ENCODE assay signal across 16 cellular contexts in genomic region chr2:157152362-157152761, GRCh38.
DNase-seq lines count a peak whose midpoint lies in the region; ATAC-seq, FAIRE-seq and TF ChIP-seq lines count a peak whose summit lies in the region.
"Had no signal": no experiment of that assay in that cellular context is flagged by ENCODE, and none has a peak within 500 bp of the region (broad histone marks: within the 10 kb centered on the region; RNA-seq: fewer than 3 reads in every experiment).

No MANE protein-coding gene starts in this region.

- no peaks in the 10 kb centered on the region for H3K36me3 ChIP-seq in GM12878 (ENCODE audit: control insufficient read depth in 2 of 2, insufficient read depth in 2 of 2, low read length in 1 of 2)
- H3K36me3 ChIP-seq in small intestine (ENCODE audit: control insufficient read depth in 2 of 2, insufficient read depth in 2 of 2, low read length in 2 of 2) = no peaks in the 10 kb centered on the region
- H3K36me3 ChIP-seq in CD4-positive, alpha-beta memory T cell (ENCODE audit: insufficient read depth, low read length) = no peaks in the 10 kb centered on the region
- H3K36me3 ChIP-seq: HAP-1, SJCRH30 had no signal

- 50% methylated on average over 1 of the region's 1 CpG for WGBS in GM12878 (ENCODE audit: insufficient coverage, insufficient replicate concordance, low lambda C conversion rate, missing lambda C conversion rate)
- 3 to 25% (median 12%) methylated on average over 1 of the region's 1 CpG for WGBS in small intestine, 3 donors

- BruUV-seq in GM12878 (replicated peaks; lab: Mats Ljungman, UMichigan) = no TSS peak

- no peak for TF ChIP-seq EP300 in GM12878 (IDR thresholded peaks at IDR 0.05; ENCODE audit: borderline replicate concordance in 1 of 2, control insufficient read depth in 1 of 2, low read depth in 2 of 2, low read length in 2 of 2)

- H3K27me3 Mint-ChIP-seq in CD4-positive, alpha-beta memory T cell = peaks cover 4 to 7% of the 10 kb centered on the region in 2 donors
- peaks cover 9% of the 10 kb centered on the region for H3K27me3 Mint-ChIP-seq in T-helper 2 cell treated with Interferon-gamma antibody and Interleukin-4, amounts not matched to agents 5 μg/mL and 100 μg/mL, for 36 hours (ENCODE audit: low read depth)
- H3K27me3 Mint-ChIP-seq: B cell had no signal

- no peaks in the 10 kb centered on the region for H3K9me3 ChIP-seq in GM12878 (replicated peaks; ENCODE audit: control insufficient read depth, insufficient read depth, low read length)
- no peaks in the 10 kb centered on the region for H3K9me3 ChIP-seq in small intestine (ENCODE audit: control insufficient read depth, low read depth)
- H3K9me3 ChIP-seq in CD4-positive, alpha-beta memory T cell (ENCODE audit: control insufficient read depth in 1 of 2, low read length in 2 of 2) = no peaks in the 10 kb centered on the region
- H3K9me3 ChIP-seq: HAP-1, SJCRH30 had no signal

- H3K4me1 Mint-ChIP-seq in CD4-positive, alpha-beta memory T cell = no peaks in the 10 kb centered on the region
- H3K4me1 Mint-ChIP-seq in T-helper 2 cell treated with Interferon-gamma antibody and Interleukin-4, amounts not matched to agents 5 μg/mL and 100 μg/mL, for 36 hours (ENCODE audit: low read depth) = no peaks in the 10 kb centered on the region
- H3K4me1 Mint-ChIP-seq: B cell; CD4-positive, CD25-positive, alpha-beta regulatory T cell; T-cell had no signal

- CTCF ChIA-PET in GM12878 (lab: Yijun Ruan, JAX) = no interaction called here
- CTCF ChIA-PET in CD4-positive, alpha-beta memory T cell (lab: Charles Lee; ENCODE audit: partially characterized antibody) = no interaction called here

- H3K4me3 ChIP-seq in GM12878 = no peak overlapping the region
- H3K4me3 ChIP-seq in small intestine (ENCODE audit: low read depth in 1 of 2, low read length in 2 of 2) = no peak overlapping the region
- no peak overlapping the region for H3K4me3 ChIP-seq in CD4-positive, alpha-beta memory T cell (ENCODE audit: low read length in 2 of 2)
- H3K4me3 ChIP-seq: HAP-1, SJCRH30 had no signal

- H3K27ac Mint-ChIP-seq in CD4-positive, alpha-beta memory T cell = no peak overlapping the region
- no peak overlapping the region for H3K27ac Mint-ChIP-seq in T-helper 2 cell treated with Interferon-gamma antibody and Interleukin-4, amounts not matched to agents 5 μg/mL and 100 μg/mL, for 36 hours
- H3K27ac Mint-ChIP-seq: B cell; CD4-positive, CD25-positive, alpha-beta regulatory T cell; T-cell had no signal

- no peak for TF ChIP-seq CTCF in GM12878 (IDR thresholded peaks at IDR 0.05 in 2 of 3, conservative IDR thresholded peaks at IDR 0.05 in 1 of 3; ENCODE audit: control insufficient read depth in 2 of 3, extremely low read depth in 1 of 3, insufficient read depth in 1 of 3, low read depth in 3 of 3, low read length in 3 of 3)

- SMC1A ChIA-PET in GM12878 (lab: Charles Lee; ENCODE audit: uncharacterized antibody, unreplicated experiment) = interaction anchor here (1.0 kb wide), 1 partner anchor 39 kb away, joined by 3 read pairs; no protein-coding TSS in a partner anchor

- 0 out of 2 replicates have a peak overlapping the region, but pooled peaks have one; percentile 35 for H3K4me2 ChIP-seq in GM12878 (ENCODE audit: control insufficient read depth, insufficient read depth)

- peaks cover 10% of the 10 kb centered on the region for H3K4me1 ChIP-seq in GM12878 (ENCODE audit: control insufficient read depth, insufficient read depth, low read length)
- peaks cover 0 to 3% of the 10 kb centered on the region in 2 donors for H3K4me1 ChIP-seq in small intestine (ENCODE audit: control insufficient read depth in 2 of 2, insufficient read depth in 1 of 2, low read depth in 1 of 2, low read length in 1 of 2)
- H3K4me1 ChIP-seq in CD4-positive, alpha-beta memory T cell (ENCODE audit: insufficient read depth, low read length) = no peaks in the 10 kb centered on the region
- H3K4me1 ChIP-seq: SJCRH30 had no signal

- no peak for TF ChIP-seq POLR2A in GM12878 (IDR thresholded peaks at IDR 0.05; ENCODE audit: low read depth, low read length)

- DNase-seq in GM18507 (ENCODE audit: extremely low spot score, insufficient read length, low read depth) (no peak), GM12878 (ENCODE audit: low read depth, low spot score) (no peak), small intestine (peak; percentile 67)
- DNase-seq in CD4-positive, alpha-beta memory T cell = no peak
- no peak for DNase-seq in T-helper 2 cell treated with Interferon-gamma antibody and Interleukin-4, amounts not matched to agents 5 μg/mL and 100 μg/mL, for 36 hours (ENCODE audit: low spot score)
- DNase-seq: CD4-positive, CD25-positive, alpha-beta regulatory T cell; DMS79 treated with DMSO at 0.1 percent for 48 hours; Kasumi-1; NCI-H1105 treated with DMSO at 0.1 percent for 48 hours; NCI-H187; SJCRH30; T-cell had no signal

- POLR2A ChIA-PET in GM12878 (lab: Charles Lee) = no interaction called here
- POLR2A ChIA-PET in CD4-positive, alpha-beta memory T cell (lab: Charles Lee; ENCODE audit: partially characterized antibody) = no interaction called here

- FAIRE-seq in GM18507 (lab: Jason Lieb, UNC) = peak; percentile 38
- FAIRE-seq in GM12878 (lab: Jason Lieb, UNC) = no peak
- FAIRE-seq in small intestine (lab: Jason Lieb, UNC) = no peak

- H3K9ac ChIP-seq in GM12878 (ENCODE audit: control insufficient read depth, insufficient read depth, low read length) = no peak overlapping the region

- TF ChIP-seq RAD21 in GM12878 (IDR thresholded peaks at IDR 0.05; ENCODE audit: insufficient read depth, low read depth, low read length) = no peak

- RAD21 ChIA-PET in GM12878 (lab: Charles Lee; ENCODE audit: unreplicated experiment) = interaction anchor here (1.1 to 1.7 kb wide), 2 partner anchors 41 to 812 kb away, joined by 3 to 5 read pairs; no protein-coding TSS in a partner anchor

- H3K27ac ChIP-seq in GM12878 (ENCODE audit: control insufficient read depth, insufficient read depth) (no peak overlapping the region; the same call in 1 of the 2 replicates), small intestine (ENCODE audit: low read depth in 1 of 2, low read length in 1 of 2) (no peak overlapping the region)
- no peak overlapping the region for H3K27ac ChIP-seq in CD4-positive, alpha-beta memory T cell (ENCODE audit: low read depth, low read length)
- H3K27ac ChIP-seq: SJCRH30 had no signal

- in situ Hi-C loops in GM12878 (cut with MboI) = no loop called here

- H3K36me3 Mint-ChIP-seq in CD4-positive, alpha-beta memory T cell = no peaks in the 10 kb centered on the region
- H3K36me3 Mint-ChIP-seq in T-helper 2 cell treated with Interferon-gamma antibody and Interleukin-4, amounts not matched to agents 5 μg/mL and 100 μg/mL, for 36 hours (ENCODE audit: low read depth) = no peaks in the 10 kb centered on the region
- H3K36me3 Mint-ChIP-seq: CD4-positive, CD25-positive, alpha-beta regulatory T cell; T-cell had no signal

- no peaks in the 10 kb centered on the region for H3K9me3 Mint-ChIP-seq in CD4-positive, alpha-beta memory T cell
- no peaks in the 10 kb centered on the region for H3K9me3 Mint-ChIP-seq in T-helper 2 cell treated with Interferon-gamma antibody and Interleukin-4, amounts not matched to agents 5 μg/mL and 100 μg/mL, for 36 hours
- H3K9me3 Mint-ChIP-seq: CD4-positive, CD25-positive, alpha-beta regulatory T cell; T-cell had no signal

- no peak overlapping the region; the same call in 1 of the 2 replicates for H2AFZ ChIP-seq in GM12878 (ENCODE audit: control insufficient read depth, low read depth, low read length)

- no peak overlapping the region for H3K4me3 Mint-ChIP-seq in CD4-positive, alpha-beta memory T cell
- H3K4me3 Mint-ChIP-seq in T-helper 2 cell treated with Interferon-gamma antibody and Interleukin-4, amounts not matched to agents 5 μg/mL and 100 μg/mL, for 36 hours = no peak overlapping the region
- H3K4me3 Mint-ChIP-seq: B cell; CD4-positive, CD25-positive, alpha-beta regulatory T cell; T-cell had no signal

- ATAC-seq in HG03432 (IDR thresholded peaks at IDR 0.05; ENCODE audit: unreplicated experiment) = peak; percentile 35
- peak; percentile 18; the same call in 2 of the 3 replicates for ATAC-seq in GM12878
- no peak for ATAC-seq in HG03378 (IDR thresholded peaks at IDR 0.05; ENCODE audit: unreplicated experiment)
- ATAC-seq: T-cell had no signal

- H3K27me3 ChIP-seq in GM12878 (replicated peaks in 1 of 2; ENCODE audit: control insufficient read depth in 2 of 2, insufficient read depth in 2 of 2, low read length in 1 of 2) = no peaks in the 10 kb centered on the region
- no peaks in the 10 kb centered on the region for H3K27me3 ChIP-seq in small intestine (ENCODE audit: control insufficient read depth in 2 of 2, insufficient read depth in 2 of 2, low read length in 2 of 2)
- H3K27me3 ChIP-seq in CD4-positive, alpha-beta memory T cell (ENCODE audit: insufficient read depth, low read length) = no peaks in the 10 kb centered on the region
- H3K27me3 ChIP-seq: SJCRH30 had no signal

- H3K79me2 ChIP-seq in GM12878 (ENCODE audit: control insufficient read depth, insufficient read depth, low read length) = no peaks in the 10 kb centered on the region

- no peaks in the 10 kb centered on the region for H4K20me1 ChIP-seq in GM12878 (ENCODE audit: control insufficient read depth, insufficient read depth)

- intact Hi-C loops in GM12878 (cut with micrococcal nuclease; ENCODE audit: unreplicated experiment) = loop anchor here (10.0 kb wide), 1 partner anchor 322 kb away; no protein-coding TSS in a partner anchor
- intact Hi-C loops in CD4-positive, alpha-beta memory T cell (cut with micrococcal nuclease) = no loop called here

TF ChIP-seq in GM12878, 131 proteins besides CTCF, POLR2A, EP300 and RAD21 (continues in another document):
- TF ChIP-seq KAT2A (conservative IDR thresholded peaks at IDR 0.05; ENCODE audit: control insufficient read depth, low read depth, low read length) = no peak
- TF ChIP-seq STAT3 (IDR thresholded peaks at IDR 0.05; ENCODE audit: low read depth, low read length) = no peak
- TF ChIP-seq NR2F1 (conservative IDR thresholded peaks at IDR 0.05) = peak; percentile 72
- TF ChIP-seq GATAD2B (conservative IDR thresholded peaks at IDR 0.05; ENCODE audit: low read depth) = no peak
- peak in 1 of 2 experiments; percentile 16; a peak in 1 of 4 replicates for TF ChIP-seq IKZF2 (IDR thresholded peaks at IDR 0.05)
- no peak for TF ChIP-seq CHD1 (IDR thresholded peaks at IDR 0.05; ENCODE audit: low read depth, low read length)
- TF ChIP-seq IKZF1 (conservative IDR thresholded peaks at IDR 0.05) = peak; percentile 32
- TF ChIP-seq ELK1 (IDR thresholded peaks at IDR 0.05; ENCODE audit: low read depth, low read length) = no peak
- TF ChIP-seq NR2C1 (IDR thresholded peaks at IDR 0.05) = peak; percentile 73
